In the genomic region with DNA sequence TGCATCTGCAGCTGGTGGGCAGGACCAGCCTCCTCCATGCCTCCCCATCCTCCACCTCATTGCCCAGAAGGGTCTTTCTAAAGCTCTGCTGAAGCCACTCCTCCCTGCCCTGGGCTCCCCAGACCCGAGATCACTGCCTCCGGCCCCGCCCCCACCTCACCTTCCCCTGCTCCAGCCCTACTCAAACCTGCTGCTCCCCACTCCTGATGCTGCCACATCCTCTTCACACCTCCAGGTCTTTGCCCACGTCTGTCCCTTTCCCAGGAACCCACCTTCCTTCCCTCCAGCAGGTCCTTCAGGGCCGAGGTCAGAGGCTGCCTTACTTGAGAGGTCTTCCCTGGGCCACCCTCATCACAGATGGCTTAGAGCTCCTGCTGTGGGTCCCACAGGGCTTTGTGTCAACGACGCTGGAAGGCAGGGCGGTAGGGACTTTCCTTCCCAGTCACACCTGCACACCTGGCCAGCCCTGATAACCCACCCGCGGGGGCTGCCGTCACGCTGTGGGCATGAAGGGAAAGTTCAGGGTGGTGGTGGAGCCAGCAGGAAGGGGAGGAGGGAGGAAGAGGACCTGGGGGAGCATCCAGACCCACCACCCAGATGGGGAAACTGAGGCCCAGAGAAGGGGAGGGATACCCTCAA, we compare ENCODE assay signal across 22 cellular contexts. TPM values are rescaled to one million over a fixed set of nuclear protein-coding genes. Genes with fewer than 3 reads are reported as not detected.
DNase-seq lines count a peak whose midpoint lies in the region; ATAC-seq, FAIRE-seq and TF ChIP-seq lines count a peak whose summit lies in the region.
"Had no signal": no experiment of that assay in that cellular context is flagged by ENCODE, and none has a peak within 500 bp of the region (broad histone marks: within the 10 kb centered on the region; RNA-seq: fewer than 3 reads in every experiment).

No MANE protein-coding gene starts in this region.

- TF ChIP-seq EP300 in A549 (IDR thresholded peaks at IDR 0.05) = no peak

- H3K23ac ChIP-seq in H9 (ENCODE audit: insufficient read length, low read depth, low read length) = no peak overlapping the region
- peak overlapping the region; percentile 75 for H3K23ac ChIP-seq in neuronal stem cell (ENCODE audit: low read depth, low read length, poor library complexity)

- no peak overlapping the region; a peak in 1 of 5 replicates for H3K4me3 Mint-ChIP-seq in H9
- H3K4me3 Mint-ChIP-seq: CD14-positive monocyte, IgD-negative memory B cell had no signal

- POLR2A ChIA-PET in A549 (lab: Yijun Ruan, JAX) = no interaction called here

- intact Hi-C loops in prostate gland (cut with DNase I) = no loop called here

- H4K20me1 ChIP-seq in H9 (ENCODE audit: control insufficient read depth, insufficient read depth, insufficient read length) = no peaks in the 10 kb centered on the region

- TF ChIP-seq POLR2A in A549 (IDR thresholded peaks at IDR 0.05; ENCODE audit: low read length) (no peak), prostate gland (IDR thresholded peaks at IDR 0.05) (no peak)

- H2BK5ac ChIP-seq in H9 (ENCODE audit: insufficient read length, low read length) (no peak overlapping the region), neuronal stem cell (ENCODE audit: low read length) (peak overlapping the region; percentile 97)

- H3K9me3 Mint-ChIP-seq in H9 = no peaks in the 10 kb centered on the region; a peak in 2 of 5 replicates
- H3K9me3 Mint-ChIP-seq: IgD-negative memory B cell had no signal

- H2BK20ac ChIP-seq in H9 (ENCODE audit: low read depth, low read length, poor library complexity, severe bottlenecking) = no peak overlapping the region

- no peaks in the 10 kb centered on the region for H3K36me3 ChIP-seq in bronchial epithelial cell (ENCODE audit: control insufficient read depth, insufficient read depth, low read length)
- H3K36me3 ChIP-seq in neuronal stem cell (replicated peaks in 1 of 2; ENCODE audit: control insufficient read depth in 2 of 2, insufficient read depth in 2 of 2, low read length in 2 of 2) = no peaks in the 10 kb centered on the region
- H3K36me3 ChIP-seq in prostate gland = no peaks in the 10 kb centered on the region

- no peak for FAIRE-seq in A549 (lab: Jason Lieb, UNC)
- FAIRE-seq in bronchial epithelial cell (lab: Jason Lieb, UNC) = peak; percentile 40
- FAIRE-seq: GM12891 had no signal

- peak overlapping the region; percentile 25; the same call in 1 of the 3 replicates for H3K4me2 ChIP-seq in A549
- H3K4me2 ChIP-seq in H9 (ENCODE audit: insufficient read depth, insufficient read length, low read length) = no peak overlapping the region
- H3K4me2 ChIP-seq in neuronal stem cell (ENCODE audit: insufficient read depth, low read length, poor library complexity, severe bottlenecking) = no peak overlapping the region
- H3K4me2 ChIP-seq: PC-9 had no signal

- no peak overlapping the region for H3K56ac ChIP-seq in H9 (ENCODE audit: insufficient read length, low read depth, low read length)

- H2BK12ac ChIP-seq in H9 (ENCODE audit: insufficient read length, low read depth, low read length) = no peak overlapping the region
- peak overlapping the region; percentile 91 for H2BK12ac ChIP-seq in neuronal stem cell (ENCODE audit: low read length)

- H2BK120ac ChIP-seq in H9 (ENCODE audit: low read depth, low read length, poor library complexity, severe bottlenecking) (no peak overlapping the region), neuronal stem cell (ENCODE audit: low read depth, low read length) (peak overlapping the region; percentile 34)

- no peaks in the 10 kb centered on the region; a peak in 1 of 7 replicates for H3K36me3 Mint-ChIP-seq in H9 (ENCODE audit: insufficient read depth in 1 of 3, low read depth in 3 of 3)
- H3K36me3 Mint-ChIP-seq: IgD-negative memory B cell had no signal

- H3K27ac Mint-ChIP-seq in H9 = peak overlapping the region in 2 of 3 experiments; percentile 23 to 52; a peak in 2 of 7 replicates
- H3K27ac Mint-ChIP-seq: IgD-negative memory B cell had no signal

- no peak overlapping the region for H4K91ac ChIP-seq in H9 (ENCODE audit: insufficient read length, low read depth, low read length)
- H4K91ac ChIP-seq in neuronal stem cell (ENCODE audit: low read depth, low read length, poor library complexity) = peak overlapping the region; percentile 64

- H3K9ac ChIP-seq in H9 (ENCODE audit: extremely low read depth, insufficient read length, low read length) = no peak overlapping the region
- H3K9ac ChIP-seq in neuronal stem cell (ENCODE audit: low read depth, low read length, poor library complexity) = peak overlapping the region; percentile 9

- H3K4me3 ChIP-seq in A549 (no peak overlapping the region), bronchial epithelial cell (ENCODE audit: low read depth, low read length) (no peak overlapping the region), neuronal stem cell (ENCODE audit: low read length in 2 of 2) (no peak overlapping the region), prostate gland (no peak overlapping the region)
- H3K4me3 ChIP-seq: PC-9 had no signal

- H3K23me2 ChIP-seq in H9 (ENCODE audit: insufficient read length, low read depth, low read length, poor library complexity, severe bottlenecking) = no peaks in the 10 kb centered on the region

- no peaks in the 10 kb centered on the region for H3K9me3 ChIP-seq in A549
- H3K9me3 ChIP-seq in H9 (ENCODE audit: control insufficient read depth, low read depth, low read length) = no peaks in the 10 kb centered on the region
- H3K9me3 ChIP-seq in neuronal stem cell (replicated peaks in 1 of 2; ENCODE audit: control insufficient read depth in 2 of 2, insufficient read depth in 1 of 2, low read depth in 1 of 2, low read length in 2 of 2) = peaks cover 0 to 2% of the 10 kb centered on the region in 2 donors
- H3K9me3 ChIP-seq in prostate gland = no peaks in the 10 kb centered on the region

- DNase-seq in A549 (ENCODE audit: low read depth in 1 of 2, low spot score in 1 of 2) = no peak
- DNase-seq in H9 = no peak
- DNase-seq in bronchial epithelial cell (ENCODE audit: low read depth) = no peak
- DNase-seq in neuronal stem cell (ENCODE audit: low spot score) = no peak
- DNase-seq in prostate gland (ENCODE audit: low spot score) = no peak
- no peak for DNase-seq in kidney tubule cell (ENCODE audit: low spot score)
- DNase-seq in HPDE6-E6E7 (ENCODE audit: extremely low spot score) = no peak
- DNase-seq: 8988T, AML-193, DMS79, HCEC 1CT, MV-4-11, NCI-H1105 treated with DMSO at 0.1 percent for 48 hours, NCI-H1694 treated with DMSO at 0.1 percent for 48 hours, NCI-H2081 treated with DMSO at 0.1 percent for 48 hours, NCI-H2171 treated with DMSO at 0.1 percent for 48 hours, NCI-H526 treated with DMSO at 0.1 percent for 48 hours, PC-9 had no signal

- H2AFZ ChIP-seq in H9 (ENCODE audit: low read length) (no peak overlapping the region), neuronal stem cell (ENCODE audit: low read length) (no peak overlapping the region)
- H2AFZ ChIP-seq: PC-9 had no signal

- CTCF ChIA-PET in A549 (lab: Yijun Ruan, JAX) = interaction anchor here (0.9 to 2.3 kb wide), 4 partner anchors 9 to 411 kb away, joined by 3 to 7 read pairs (median 4); no protein-coding TSS in a partner anchor

- H2AK5ac ChIP-seq in H9 (ENCODE audit: insufficient read length, low read length) = no peak overlapping the region
- peak overlapping the region; percentile 100 for H2AK5ac ChIP-seq in neuronal stem cell (ENCODE audit: low read depth, low read length)

- H3K27ac ChIP-seq in A549 (peak overlapping the region in 1 of 2 experiments; percentile 88; a peak in 3 of 6 replicates), H9 (ENCODE audit: insufficient read length, low read depth, low read length) (no peak overlapping the region), neuronal stem cell (replicated peaks; ENCODE audit: low read length) (no peak overlapping the region), prostate gland (no peak overlapping the region)
- H3K27ac ChIP-seq: PC-9 had no signal

- H4K8ac ChIP-seq in H9 (replicated peaks; ENCODE audit: insufficient read length, low read depth, low read length) = no peak overlapping the region
- H4K8ac ChIP-seq in neuronal stem cell (ENCODE audit: low read depth, low read length) = no peak overlapping the region

- H3K18ac ChIP-seq in H9 (ENCODE audit: insufficient read length, low read depth, low read length) (no peak overlapping the region), neuronal stem cell (ENCODE audit: low read length) (peak overlapping the region; percentile 96)

- H3K27me3 ChIP-seq in H9 (ENCODE audit: insufficient read depth, low read length) = peaks cover 4% of the 10 kb centered on the region; the same call in 1 of the 2 replicates
- H3K27me3 ChIP-seq in bronchial epithelial cell (ENCODE audit: control insufficient read depth, insufficient read depth, low read length) = no peaks in the 10 kb centered on the region
- H3K27me3 ChIP-seq in neuronal stem cell (ENCODE audit: control insufficient read depth in 3 of 3, insufficient read depth in 3 of 3, low read depth in 1 of 3, low read length in 3 of 3) = peaks cover 0 to 23% (median 15%) of the 10 kb centered on the region in 3 experiments
- H3K27me3 ChIP-seq in prostate gland (replicated peaks; ENCODE audit: insufficient read depth) = no peaks in the 10 kb centered on the region

- no peak for ATAC-seq in A549
- ATAC-seq: SK-N-SH treated with all-trans-retinoic acid at 6 μM for 48 hours had no signal

- no peak overlapping the region for H2BK15ac ChIP-seq in H9 (ENCODE audit: low read depth, low read length)
- peak overlapping the region; percentile 99 for H2BK15ac ChIP-seq in neuronal stem cell (ENCODE audit: low read length)

- 73% methylated on average over 11 of the region's 12 CpGs for WGBS in A549 (ENCODE audit: missing lambda C conversion rate)
- WGBS in H9 (ENCODE audit: extremely low coverage, insufficient read length, low lambda C conversion rate) = no CpG with 5 or more reads among the region's 12 CpGs
- WGBS in neuronal stem cell (ENCODE audit: extremely low coverage in 2 of 2, insufficient read length in 2 of 2, insufficient replicate concordance in 1 of 2), 2 donors = no CpG with 5 or more reads among the region's 12 CpGs
- 70% methylated on average over 12 of the region's 12 CpGs for WGBS in prostate gland

- no peak for TF ChIP-seq RAD21 in A549 (conservative IDR thresholded peaks at IDR 0.05 in 1 of 2, IDR thresholded peaks at IDR 0.05 in 1 of 2)

- peak overlapping the region; percentile 46; the same call in 1 of the 2 replicates for H3K14ac ChIP-seq in H9 (ENCODE audit: insufficient read depth, low read length)
- H3K14ac ChIP-seq in neuronal stem cell (ENCODE audit: low read length) = no peak overlapping the region

- H3K4ac ChIP-seq in H9 (ENCODE audit: low read depth, low read length) = no peak overlapping the region
- H3K4ac ChIP-seq in neuronal stem cell (ENCODE audit: low read length) = no peak overlapping the region

- no peak overlapping the region for H3T11ph ChIP-seq in H9 (ENCODE audit: low read length)

- peaks cover 31 to 55% of the 10 kb centered on the region in 2 experiments for H3K4me1 Mint-ChIP-seq in H9
- H3K4me1 Mint-ChIP-seq: CD14-positive monocyte, IgD-negative memory B cell had no signal

- H4K5ac ChIP-seq in H9 (ENCODE audit: insufficient read length, low read depth, low read length) = no peak overlapping the region

- H3K79me1 ChIP-seq in H9 (ENCODE audit: insufficient read depth, low read depth, low read length, poor library complexity, severe bottlenecking) (no peaks in the 10 kb centered on the region), neuronal stem cell (ENCODE audit: low read depth, low read length) (no peaks in the 10 kb centered on the region)

- TF ChIP-seq CTCF in A549 (IDR thresholded peaks at IDR 0.05) (no peak), H9 (conservative IDR thresholded peaks at IDR 0.05) (no peak), bronchial epithelial cell (IDR thresholded peaks at IDR 0.05; ENCODE audit: insufficient read depth, low read length, severe bottlenecking) (no peak), prostate gland (IDR thresholded peaks at IDR 0.05) (no peak)

- H3K4me1 ChIP-seq in A549 = peaks cover 100% of the 10 kb centered on the region
- H3K4me1 ChIP-seq in H9 (ENCODE audit: insufficient read depth, low read length) = 0 out of 2 replicates have a peak, but pooled peaks cover 2% of the 10 kb centered on the region
- peaks cover 10 to 64% of the 10 kb centered on the region in 2 donors for H3K4me1 ChIP-seq in neuronal stem cell (ENCODE audit: control insufficient read depth in 2 of 2, insufficient read depth in 1 of 2, low read depth in 1 of 2, low read length in 2 of 2)
- no peaks in the 10 kb centered on the region for H3K4me1 ChIP-seq in prostate gland (replicated peaks)

- H3K79me2 ChIP-seq in H9 (ENCODE audit: insufficient read depth, low read length) = no peaks in the 10 kb centered on the region

- peaks cover 42% of the 10 kb centered on the region for H3K27me3 Mint-ChIP-seq in H9 (ENCODE audit: low read depth)

RNA-seq across cellular contexts. Expression of a gene that starts 11.9 kb away (rescaled TPM):
- polyA plus RNA-seq in A549 (2011; rRNA removed) (16.9 and 21.0 TPM in 2 replicates), A549 (2017; fragmentation: RNase III; extraction: RNeasy Plus Mini Kit Qiagen cat#74134 plus additional on column Dnase treatment) (80.8 to 92.0 TPM (median 82.2 TPM) in 3 replicates)
- 36.4 and 59.9 TPM in 2 replicates for polyA plus RNA-seq in A549 (2012; cell fraction: cytosol; rRNA removed)
- 48.0 and 49.6 TPM in 2 replicates for polyA plus RNA-seq in A549 (2012; cell fraction: nucleus; rRNA removed)
- polyA minus RNA-seq in A549 (2011; rRNA and poly(A)+ RNA removed) = 19.4 and 42.1 TPM in 2 replicates
- total RNA-seq in H9 (2021) (0.09 and 0.31 TPM in 2 replicates), bronchial epithelial cell (18.2 and 23.9 TPM in 2 replicates), prostate gland (1 to 10 TPM; 7.5 to 7.7 TPM)
- 8.6 TPM for polyA plus RNA-seq in neuronal stem cell (2013, experiment 1 of 2)
- 8.5 TPM for polyA plus RNA-seq in neuronal stem cell (2013, experiment 2 of 2)
- polyA plus RNA-seq: CD14-positive monocyte, IgD-negative memory B cell had no signal
